Comparison of ENCODE assay signal across 14 cellular contexts in the genomic region with DNA sequence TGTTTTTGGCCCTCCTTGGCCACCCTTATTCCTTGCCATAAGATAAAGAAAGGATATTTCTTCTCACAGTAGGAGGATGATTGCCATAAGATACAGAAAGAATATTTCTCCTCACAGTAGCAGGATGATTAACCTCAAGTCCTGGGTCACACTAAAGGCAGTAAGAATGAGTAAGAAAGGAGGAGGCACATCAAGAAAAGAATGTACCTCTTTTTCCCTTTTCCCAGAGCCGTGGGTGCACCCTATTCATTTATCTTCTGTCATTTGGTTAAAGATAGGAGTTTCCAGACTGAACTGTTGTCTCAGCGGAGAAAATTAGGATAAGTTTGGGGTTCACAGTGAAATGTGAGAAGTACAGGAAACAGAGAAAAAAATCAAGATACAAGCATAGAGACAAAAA.
"Had no signal": no experiment of that assay in that cellular context is flagged by ENCODE, and none has a peak within 500 bp of the region (broad histone marks: within the 10 kb centered on the region; RNA-seq: fewer than 3 reads in every experiment).

No MANE protein-coding gene starts in this region.

- H3K4me3 Mint-ChIP-seq: neural crest cell; T-helper 1 cell treated with Interleukin-12 subunit alpha and Interleukin-12 subunit beta and Interleukin-4 antibody, amounts not matched to agents 30 μg/mL and 1 μg/mL, for 36 hours had no signal

- DNase-seq: activated CD4-positive, alpha-beta T cell treated with anti-CD3 and anti-CD28 coated beads for 4 hours; activated T-cell treated with anti-CD3 and anti-CD28 coated beads, Interleukin-2, amount 50 U/mL, for 48 hours; cortex of kidney; effector CD8-positive, alpha-beta T cell; mesendoderm; ovary; stimulated activated CD4-positive, alpha-beta T cell treated with anti-CD3 and anti-CD28 coated beads, Interleukin-12 subunit alpha, Interleukin-12 subunit beta, amount 100 ng/mL, for 4 hours; stimulated activated naive CD4-positive, alpha-beta T cell treated with Interleukin-2 at 50 U/mL for 16 hours; upper lobe of right lung had no signal

- ATAC-seq: gastroesophageal sphincter, Right ventricle myocardium inferior, SK-N-SH treated with all-trans-retinoic acid at 6 μM for 48 hours, upper lobe of right lung had no signal

- H3K27ac Mint-ChIP-seq: T-helper 1 cell treated with Interleukin-12 subunit alpha and Interleukin-12 subunit beta and Interleukin-4 antibody, amounts not matched to agents 30 μg/mL and 1 μg/mL, for 36 hours had no signal
